1 cellular context compared by ENCODE assay signal in genomic region chr1:64019818-64020217, GRCh38.
TF ChIP-seq lines count a peak whose summit lies in the region.

No MANE protein-coding gene starts in this region.

TF ChIP-seq in GM12878, 131 proteins besides CTCF, POLR2A, EP300 and RAD21 (continued from another document):
- no peak for TF ChIP-seq ZNF592 (IDR thresholded peaks at IDR 0.05)
- TF ChIP-seq TBL1XR1 (IDR thresholded peaks at IDR 0.05; ENCODE audit: low read depth, low read length), result no peak
- TF ChIP-seq, protein P1, sequence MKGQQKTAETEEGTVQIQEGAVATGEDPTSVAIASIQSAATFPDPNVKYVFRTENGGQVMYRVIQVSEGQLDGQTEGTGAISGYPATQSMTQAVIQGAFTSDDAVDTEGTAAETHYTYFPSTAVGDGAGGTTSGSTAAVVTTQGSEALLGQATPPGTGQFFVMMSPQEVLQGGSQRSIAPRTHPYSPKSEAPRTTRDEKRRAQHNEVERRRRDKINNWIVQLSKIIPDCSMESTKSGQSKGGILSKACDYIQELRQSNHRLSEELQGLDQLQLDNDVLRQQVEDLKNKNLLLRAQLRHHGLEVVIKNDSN (IDR thresholded peaks at IDR 0.05; ENCODE audit: borderline replicate concordance, extremely low read length, insufficient read depth, low read depth, low read length), result peak; percentile 55
- TF ChIP-seq, protein P2, sequence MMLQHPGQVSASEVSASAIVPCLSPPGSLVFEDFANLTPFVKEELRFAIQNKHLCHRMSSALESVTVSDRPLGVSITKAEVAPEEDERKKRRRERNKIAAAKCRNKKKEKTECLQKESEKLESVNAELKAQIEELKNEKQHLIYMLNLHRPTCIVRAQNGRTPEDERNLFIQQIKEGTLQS (IDR thresholded peaks at IDR 0.05; ENCODE audit: borderline replicate concordance, extremely low read depth, low read depth, low read length), result 0 out of 2 replicates have a peak, but pooled peaks have one; percentile 35
- no peak for TF ChIP-seq SMAD5 (IDR thresholded peaks at IDR 0.05; ENCODE audit: low read depth)
- TF ChIP-seq BHLHE40 (IDR thresholded peaks at IDR 0.05; ENCODE audit: borderline replicate concordance in 1 of 2, low read depth in 2 of 2, low read length in 1 of 2), result peak in 1 of 2 experiments; percentile 64; a peak in 1 of 4 replicates
- TF ChIP-seq CBFB (IDR thresholded peaks at IDR 0.05; ENCODE audit: low read depth), result no peak
- TF ChIP-seq SIX5 (IDR thresholded peaks at IDR 0.05; ENCODE audit: low read depth, low read length, severe bottlenecking), result no peak
- peak; percentile 97 for TF ChIP-seq RAD51 (IDR thresholded peaks at IDR 0.05)
- no peak for TF ChIP-seq ZNF207 (IDR thresholded peaks at IDR 0.05; ENCODE audit: borderline replicate concordance)
- TF ChIP-seq, protein P3, sequence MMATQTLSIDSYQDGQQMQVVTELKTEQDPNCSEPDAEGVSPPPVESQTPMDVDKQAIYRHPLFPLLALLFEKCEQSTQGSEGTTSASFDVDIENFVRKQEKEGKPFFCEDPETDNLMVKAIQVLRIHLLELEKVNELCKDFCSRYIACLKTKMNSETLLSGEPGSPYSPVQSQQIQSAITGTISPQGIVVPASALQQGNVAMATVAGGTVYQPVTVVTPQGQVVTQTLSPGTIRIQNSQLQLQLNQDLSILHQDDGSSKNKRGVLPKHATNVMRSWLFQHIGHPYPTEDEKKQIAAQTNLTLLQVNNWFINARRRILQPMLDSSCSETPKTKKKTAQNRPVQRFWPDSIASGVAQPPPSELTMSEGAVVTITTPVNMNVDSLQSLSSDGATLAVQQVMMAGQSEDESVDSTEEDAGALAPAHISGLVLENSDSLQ (IDR thresholded peaks at IDR 0.05), result no peak
- TF ChIP-seq BACH1 (IDR thresholded peaks at IDR 0.05; ENCODE audit: borderline replicate concordance), result no peak
- TF ChIP-seq E4F1 (IDR thresholded peaks at IDR 0.05; ENCODE audit: borderline replicate concordance, partially characterized antibody), result no peak
- no peak for TF ChIP-seq ELK1 (IDR thresholded peaks at IDR 0.05; ENCODE audit: low read depth, low read length)
- no peak for TF ChIP-seq ASH2L (IDR thresholded peaks at IDR 0.05; ENCODE audit: borderline replicate concordance, low read depth)
- TF ChIP-seq, protein P4, sequence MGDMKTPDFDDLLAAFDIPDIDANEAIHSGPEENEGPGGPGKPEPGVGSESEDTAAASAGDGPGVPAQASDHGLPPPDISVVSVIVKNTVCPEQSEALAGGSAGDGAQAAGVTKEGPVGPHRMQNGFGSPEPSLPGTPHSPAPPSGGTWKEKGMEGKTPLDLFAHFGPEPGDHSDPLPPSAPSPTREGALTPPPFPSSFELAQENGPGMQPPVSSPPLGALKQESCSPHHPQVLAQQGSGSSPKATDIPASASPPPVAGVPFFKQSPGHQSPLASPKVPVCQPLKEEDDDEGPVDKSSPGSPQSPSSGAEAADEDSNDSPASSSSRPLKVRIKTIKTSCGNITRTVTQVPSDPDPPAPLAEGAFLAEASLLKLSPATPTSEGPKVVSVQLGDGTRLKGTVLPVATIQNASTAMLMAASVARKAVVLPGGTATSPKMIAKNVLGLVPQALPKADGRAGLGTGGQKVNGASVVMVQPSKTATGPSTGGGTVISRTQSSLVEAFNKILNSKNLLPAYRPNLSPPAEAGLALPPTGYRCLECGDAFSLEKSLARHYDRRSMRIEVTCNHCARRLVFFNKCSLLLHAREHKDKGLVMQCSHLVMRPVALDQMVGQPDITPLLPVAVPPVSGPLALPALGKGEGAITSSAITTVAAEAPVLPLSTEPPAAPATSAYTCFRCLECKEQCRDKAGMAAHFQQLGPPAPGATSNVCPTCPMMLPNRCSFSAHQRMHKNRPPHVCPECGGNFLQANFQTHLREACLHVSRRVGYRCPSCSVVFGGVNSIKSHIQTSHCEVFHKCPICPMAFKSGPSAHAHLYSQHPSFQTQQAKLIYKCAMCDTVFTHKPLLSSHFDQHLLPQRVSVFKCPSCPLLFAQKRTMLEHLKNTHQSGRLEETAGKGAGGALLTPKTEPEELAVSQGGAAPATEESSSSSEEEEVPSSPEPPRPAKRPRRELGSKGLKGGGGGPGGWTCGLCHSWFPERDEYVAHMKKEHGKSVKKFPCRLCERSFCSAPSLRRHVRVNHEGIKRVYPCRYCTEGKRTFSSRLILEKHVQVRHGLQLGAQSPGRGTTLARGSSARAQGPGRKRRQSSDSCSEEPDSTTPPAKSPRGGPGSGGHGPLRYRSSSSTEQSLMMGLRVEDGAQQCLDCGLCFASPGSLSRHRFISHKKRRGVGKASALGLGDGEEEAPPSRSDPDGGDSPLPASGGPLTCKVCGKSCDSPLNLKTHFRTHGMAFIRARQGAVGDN (IDR thresholded peaks at IDR 0.05), result no peak
- TF ChIP-seq MTA2 (IDR thresholded peaks at IDR 0.05; ENCODE audit: low read depth), result no peak
